ENCODE assay signal across 21 cellular contexts in the genomic region with DNA sequence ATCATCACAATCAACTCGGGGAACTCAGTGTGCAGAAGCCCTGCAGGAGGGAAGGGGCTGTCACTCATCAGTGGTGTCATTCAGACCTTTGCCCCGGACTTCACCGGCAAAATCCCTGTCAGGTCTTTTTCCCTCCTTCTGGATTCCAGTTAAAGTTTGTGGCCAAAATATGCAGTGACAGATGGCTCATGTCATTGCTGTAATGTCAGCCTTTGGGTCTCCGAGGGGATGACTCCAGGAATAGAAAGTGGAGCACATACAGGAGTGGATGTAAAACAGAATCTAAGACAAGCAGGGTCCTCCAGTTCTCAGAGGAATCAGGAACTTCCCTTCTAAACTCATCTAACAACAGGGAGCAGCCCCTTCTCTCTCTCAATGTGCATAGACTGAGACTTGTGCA.
A peak's percentile ranks its signal among the peaks of the same experiment; 100 is the strongest.
DNase-seq lines count a peak whose midpoint lies in the region; ATAC-seq and TF ChIP-seq lines count a peak whose summit lies in the region.
"Had no signal": no experiment of that assay in that cellular context is flagged by ENCODE, and none has a peak within 500 bp of the region (broad histone marks: within the 10 kb centered on the region; RNA-seq: fewer than 3 reads in every experiment).

No MANE protein-coding gene starts in this region.

- no peak for TF ChIP-seq POLR2A in transverse colon (IDR thresholded peaks at IDR 0.05)

- no peak overlapping the region for H3K4me3 ChIP-seq in heart right ventricle
- H3K4me3 ChIP-seq in left ventricle myocardium inferior, result no peak overlapping the region
- no peak overlapping the region for H3K4me3 ChIP-seq in muscle layer of colon (ENCODE audit: low read depth in 1 of 2, low read length in 2 of 2)
- no peak overlapping the region for H3K4me3 ChIP-seq in transverse colon
- H3K4me3 ChIP-seq: BLaER1, left lung, SK-N-MC had no signal

- DNase-seq in heart right ventricle, result peak in 1 of 2 donors; percentile 13
- no peak for DNase-seq in left ventricle myocardium inferior
- DNase-seq in cerebellar cortex (ENCODE audit: low spot score), result peak; percentile 50
- DNase-seq in transverse colon, result no peak
- no peak for DNase-seq in NCI-H226
- no peak for DNase-seq in T-helper 2 cell treated with Interferon-gamma antibody and Interleukin-4, amounts not matched to agents 5 μg/mL and 100 μg/mL, for 36 hours (ENCODE audit: low spot score)
- DNase-seq: ACHN; activated CD4-positive, alpha-beta T cell treated with anti-CD3 and anti-CD28 coated beads, Interleukin-2, amount 50 U/mL, for 1 hour; activated CD8-positive, alpha-beta memory T cell treated with anti-CD3 and anti-CD28 coated beads, Interleukin-2, amount 10 ng/mL, durations not matched to agents 7 days and 5 days; activated naive CD4-positive, alpha-beta T cell treated with anti-CD3 and anti-CD28 coated beads, Interleukin-2, amount 10 ng/mL, durations not matched to agents 7 days and 5 days; amygdala; DMS79 treated with DMSO at 0.1 percent for 48 hours; left lung; NCI-H1436 treated with DMSO at 0.1 percent for 48 hours; NCI-H526 treated with DMSO at 0.1 percent for 48 hours had no signal

- TF ChIP-seq EP300 in transverse colon (IDR thresholded peaks at IDR 0.05; ENCODE audit: low read depth), result no peak

- in situ Hi-C loops in transverse colon (cut with MboI; ENCODE audit: low pct_ligation_motif_present in 1 of 4, low pct_unique_long_range_greater_than_20kb in 1 of 4, low sequenced_read_pairs in 3 of 4), result no loop called here

- H3K9ac ChIP-seq in muscle layer of colon (ENCODE audit: low read length), result no peak overlapping the region
- H3K9ac ChIP-seq: BLaER1 had no signal

- H3K9me3 Mint-ChIP-seq in T-helper 2 cell treated with Interferon-gamma antibody and Interleukin-4, amounts not matched to agents 5 μg/mL and 100 μg/mL, for 36 hours, result no peaks in the 10 kb centered on the region
- H3K9me3 Mint-ChIP-seq: activated naive CD4-positive, alpha-beta T cell treated with anti-CD3 and anti-CD28 coated beads, Interleukin-2, amount 10 ng/mL, durations not matched to agents 7 days and 5 days; WTC11 had no signal

- no peak overlapping the region for H3K27ac ChIP-seq in heart right ventricle
- H3K27ac ChIP-seq in left ventricle myocardium inferior (replicated peaks), result no peak overlapping the region
- H3K27ac ChIP-seq in muscle layer of colon (ENCODE audit: low read depth, low read length), result peak overlapping the region; percentile 1
- H3K27ac ChIP-seq in transverse colon, result peak overlapping the region in 3 of 4 donors; percentile 25 to 56 (median 47)
- H3K27ac ChIP-seq: BLaER1, left lung, SK-N-MC had no signal

- no peaks in the 10 kb centered on the region for H3K36me3 Mint-ChIP-seq in T-helper 2 cell treated with Interferon-gamma antibody and Interleukin-4, amounts not matched to agents 5 μg/mL and 100 μg/mL, for 36 hours (ENCODE audit: low read depth)
- H3K36me3 Mint-ChIP-seq: activated CD8-positive, alpha-beta memory T cell treated with anti-CD3 and anti-CD28 coated beads, Interleukin-2, amount 10 ng/mL, durations not matched to agents 7 days and 5 days; activated naive CD4-positive, alpha-beta T cell treated with anti-CD3 and anti-CD28 coated beads, Interleukin-2, amount 10 ng/mL, durations not matched to agents 7 days and 5 days; WTC11 had no signal

- intact Hi-C loops in heart right ventricle (cut with DNase I), result no loop called here
- intact Hi-C loops in left ventricle myocardium inferior (cut with micrococcal nuclease), result no loop called here
- intact Hi-C loops in transverse colon (cut with DNase I; ENCODE audit: low total_unique reads), result no loop called here

- H3K36me3 ChIP-seq in heart right ventricle (no peaks in the 10 kb centered on the region), left ventricle myocardium inferior (no peaks in the 10 kb centered on the region), muscle layer of colon (ENCODE audit: insufficient read depth, low read length) (no peaks in the 10 kb centered on the region), transverse colon (no peaks in the 10 kb centered on the region)
- H3K36me3 ChIP-seq: BLaER1, left lung had no signal

- peaks cover 5% of the 10 kb centered on the region for H3K27me3 Mint-ChIP-seq in T-helper 2 cell treated with Interferon-gamma antibody and Interleukin-4, amounts not matched to agents 5 μg/mL and 100 μg/mL, for 36 hours (ENCODE audit: low read depth)

- H3K4me1 Mint-ChIP-seq in T-helper 2 cell treated with Interferon-gamma antibody and Interleukin-4, amounts not matched to agents 5 μg/mL and 100 μg/mL, for 36 hours (ENCODE audit: low read depth), result no peaks in the 10 kb centered on the region
- H3K4me1 Mint-ChIP-seq: activated CD8-positive, alpha-beta memory T cell treated with anti-CD3 and anti-CD28 coated beads, Interleukin-2, amount 10 ng/mL, durations not matched to agents 7 days and 5 days; activated naive CD4-positive, alpha-beta T cell treated with anti-CD3 and anti-CD28 coated beads, Interleukin-2, amount 10 ng/mL, durations not matched to agents 7 days and 5 days had no signal

- TF ChIP-seq CTCF in heart right ventricle (IDR thresholded peaks at IDR 0.05) (no peak), left ventricle myocardium inferior (IDR thresholded peaks at IDR 0.05; ENCODE audit: borderline replicate concordance) (no peak), transverse colon (IDR thresholded peaks at IDR 0.05) (no peak)

- no peaks in the 10 kb centered on the region for H3K9me3 ChIP-seq in heart right ventricle
- H3K9me3 ChIP-seq in left ventricle myocardium inferior (replicated peaks), result no peaks in the 10 kb centered on the region
- no peaks in the 10 kb centered on the region for H3K9me3 ChIP-seq in muscle layer of colon (ENCODE audit: low read length)
- no peaks in the 10 kb centered on the region for H3K9me3 ChIP-seq in transverse colon
- H3K9me3 ChIP-seq: BLaER1, left lung had no signal

- H3K4me1 ChIP-seq in heart right ventricle (peaks cover 0 to 30% (median 6%) of the 10 kb centered on the region in 9 donors), left ventricle myocardium inferior (peaks cover 10% of the 10 kb centered on the region), muscle layer of colon (ENCODE audit: insufficient read depth, low read length) (peaks cover 40% of the 10 kb centered on the region), transverse colon (peaks cover 0 to 6% (median 2%) of the 10 kb centered on the region in 4 donors)
- H3K4me1 ChIP-seq: BLaER1, left lung had no signal

- ATAC-seq in heart right ventricle, result peak in 5 of 8 donors; percentile 39 to 84 (median 53)
- no peak for ATAC-seq in HG02588 (IDR thresholded peaks at IDR 0.05; ENCODE audit: unreplicated experiment)
- ATAC-seq: activated CD8-positive, alpha-beta memory T cell treated with anti-CD3 and anti-CD28 coated beads, Interleukin-2, amount 10 ng/mL, durations not matched to agents 7 days and 5 days; left lung; WTC11 had no signal

- H3K4me3 Mint-ChIP-seq in T-helper 2 cell treated with Interferon-gamma antibody and Interleukin-4, amounts not matched to agents 5 μg/mL and 100 μg/mL, for 36 hours, result no peak overlapping the region
- H3K4me3 Mint-ChIP-seq: activated CD8-positive, alpha-beta memory T cell treated with anti-CD3 and anti-CD28 coated beads, Interleukin-2, amount 10 ng/mL, durations not matched to agents 7 days and 5 days; activated naive CD4-positive, alpha-beta T cell treated with anti-CD3 and anti-CD28 coated beads, Interleukin-2, amount 10 ng/mL, durations not matched to agents 7 days and 5 days; WTC11 had no signal

- WGBS in heart right ventricle, 2 donors, result 11 to 16% methylated on average over 4 of the region's 4 CpGs
- WGBS in transverse colon (ENCODE audit: low coverage in 1 of 2), 2 donors, result 51% methylated on average over 4 of the region's 4 CpGs; no CpG with 5 or more reads in 1 of the 2 donors

- H3K27me3 ChIP-seq in heart right ventricle, result peaks cover 0 to 4% (median 0%) of the 10 kb centered on the region in 7 donors
- H3K27me3 ChIP-seq in left ventricle myocardium inferior (ENCODE audit: low read depth), result peaks cover 4% of the 10 kb centered on the region
- no peaks in the 10 kb centered on the region for H3K27me3 ChIP-seq in muscle layer of colon (ENCODE audit: control insufficient read depth in 1 of 2, insufficient read depth in 2 of 2, low read length in 2 of 2)
- H3K27me3 ChIP-seq in transverse colon, result no peaks in the 10 kb centered on the region
- H3K27me3 ChIP-seq: BLaER1, left lung had no signal

- no peak overlapping the region for H3K27ac Mint-ChIP-seq in T-helper 2 cell treated with Interferon-gamma antibody and Interleukin-4, amounts not matched to agents 5 μg/mL and 100 μg/mL, for 36 hours
- H3K27ac Mint-ChIP-seq: activated CD8-positive, alpha-beta memory T cell treated with anti-CD3 and anti-CD28 coated beads, Interleukin-2, amount 10 ng/mL, durations not matched to agents 7 days and 5 days; activated naive CD4-positive, alpha-beta T cell treated with anti-CD3 and anti-CD28 coated beads, Interleukin-2, amount 10 ng/mL, durations not matched to agents 7 days and 5 days; progenitor cell of endocrine pancreas; WTC11 had no signal

Comparison
In these comparisons a context has a peak if more than half of its experiments do, and no peak if none do; other contexts are left out.
1. H3K27ac ChIP-seq: peak in muscle layer of colon (single experiment) and transverse colon (3 of 4); none in heart right ventricle (0 of 10) and left ventricle myocardium inferior (single experiment).